15 cellular contexts compared by ENCODE assay signal in genomic region chr9:86500667-86501435, GRCh38.
DNase-seq lines count a peak whose midpoint lies in the region; ATAC-seq lines count a peak whose summit lies in the region.
"Had no signal": no experiment of that assay in that cellular context is flagged by ENCODE, and none has a peak within 500 bp of the region (broad histone marks: within the 10 kb centered on the region; RNA-seq: fewer than 3 reads in every experiment).

No MANE protein-coding gene starts in this region.

- H3K27me3 Mint-ChIP-seq in activated naive CD8-positive, alpha-beta T cell treated with anti-CD3 and anti-CD28 coated beads, Interleukin-2, amount 50 U/mL, for 24 hours, result peaks cover 17% of the 10 kb centered on the region

- H3K27ac ChIP-seq in trophoblast cell (ENCODE audit: low read depth, low read length), result no peak overlapping the region
- H3K27ac ChIP-seq: neutrophil had no signal

- H2BK12ac ChIP-seq in trophoblast cell (ENCODE audit: low read length), result peak overlapping the region; percentile 92

- peak overlapping the region; percentile 43 for H4K91ac ChIP-seq in trophoblast cell (ENCODE audit: low read depth, low read length)

- no peak overlapping the region for H2AFZ ChIP-seq in trophoblast cell (ENCODE audit: insufficient read depth, low read length, poor library complexity)

- H2BK120ac ChIP-seq in trophoblast cell (ENCODE audit: insufficient read depth, low read length, poor library complexity), result no peak overlapping the region

- H2AK5ac ChIP-seq in trophoblast cell (ENCODE audit: low read length), result no peak overlapping the region

- H3K4me2 ChIP-seq in trophoblast cell (ENCODE audit: low read length), result no peak overlapping the region

- no peak overlapping the region for H3K23ac ChIP-seq in trophoblast cell (ENCODE audit: low read length)

- H4K12ac ChIP-seq in trophoblast cell (ENCODE audit: low read depth, low read length), result no peak overlapping the region

- ATAC-seq in activated naive CD8-positive, alpha-beta T cell treated with anti-CD3 and anti-CD28 coated beads, Interleukin-2, amount 50 U/mL, for 24 hours, result no peak
- ATAC-seq: activated T-cell treated with anti-CD3 and anti-CD28 coated beads, Interleukin-2, amount 50 U/mL, for 4 hours had no signal

- H4K8ac ChIP-seq in trophoblast cell (ENCODE audit: low read depth, low read length), result no peak overlapping the region

- no peak overlapping the region for H3K4ac ChIP-seq in trophoblast cell (ENCODE audit: low read depth, low read length)

- peaks cover 2% of the 10 kb centered on the region for H3K79me1 ChIP-seq in trophoblast cell (ENCODE audit: low read length)

- no peaks in the 10 kb centered on the region for H3K4me1 ChIP-seq in trophoblast cell (ENCODE audit: control insufficient read depth in 1 of 2, insufficient read depth in 2 of 2, low read length in 2 of 2)

- H3K27ac Mint-ChIP-seq in activated naive CD8-positive, alpha-beta T cell treated with anti-CD3 and anti-CD28 coated beads, Interleukin-2, amount 50 U/mL, for 24 hours, result no peak overlapping the region

- H3K36me3 Mint-ChIP-seq in activated naive CD8-positive, alpha-beta T cell treated with anti-CD3 and anti-CD28 coated beads, Interleukin-2, amount 50 U/mL, for 24 hours (ENCODE audit: low read depth), result no peaks in the 10 kb centered on the region

- H3K9me3 Mint-ChIP-seq in activated naive CD8-positive, alpha-beta T cell treated with anti-CD3 and anti-CD28 coated beads, Interleukin-2, amount 50 U/mL, for 24 hours, result no peaks in the 10 kb centered on the region

- H3K36me3 ChIP-seq in trophoblast cell (ENCODE audit: control insufficient read depth in 1 of 2, insufficient read depth in 2 of 2, low read length in 2 of 2), result no peaks in the 10 kb centered on the region
- H3K36me3 ChIP-seq: neutrophil had no signal

- DNase-seq in AG20443 (ENCODE audit: low spot score), result peak; percentile 62
- DNase-seq in RKO (ENCODE audit: low spot score), result peak; percentile 64
- peak; percentile 94 for DNase-seq in fibroblast of gingiva (ENCODE audit: low read depth)
- peak; percentile 56 to 85 for DNase-seq in trophoblast cell
- no peak for DNase-seq in activated naive CD8-positive, alpha-beta T cell treated with anti-CD3 and anti-CD28 coated beads, Interleukin-2, amount 50 U/mL, for 24 hours
- DNase-seq in NCI-H446 (lab: John Stamatoyannopoulos, UW), result no peak
- no peak for DNase-seq in NCI-H510A treated with DMSO at 0.1 percent for 48 hours (lab: John Stamatoyannopoulos, UW)
- no peak for DNase-seq in SW480 (ENCODE audit: low spot score)
- DNase-seq: activated T-cell treated with anti-CD3 and anti-CD28 coated beads, Interleukin-2, amount 50 U/mL, for 4 hours; COR-L47; cortex of kidney; Karpas-422; NCI-H82; T-helper 9 cell had no signal

- H2BK5ac ChIP-seq in trophoblast cell (ENCODE audit: low read depth, low read length, poor library complexity), result peak overlapping the region; percentile 63

- H3K18ac ChIP-seq in trophoblast cell (ENCODE audit: low read length), result no peak overlapping the region

- no peaks in the 10 kb centered on the region for H3K4me1 Mint-ChIP-seq in activated naive CD8-positive, alpha-beta T cell treated with anti-CD3 and anti-CD28 coated beads, Interleukin-2, amount 50 U/mL, for 24 hours

- H3K9ac ChIP-seq in trophoblast cell (ENCODE audit: low read length), result no peak overlapping the region

- H3K27me3 ChIP-seq in trophoblast cell (ENCODE audit: insufficient read depth, low read length), result no peaks in the 10 kb centered on the region
- H3K27me3 ChIP-seq: neutrophil had no signal

- H3K14ac ChIP-seq in trophoblast cell (ENCODE audit: low read length), result no peak overlapping the region

- H3K79me2 ChIP-seq in trophoblast cell (ENCODE audit: control insufficient read depth, insufficient read depth, low read length, poor library complexity), result no peaks in the 10 kb centered on the region

- no peaks in the 10 kb centered on the region for H3K9me3 ChIP-seq in trophoblast cell (ENCODE audit: insufficient read depth, low read depth, low read length)
- H3K9me3 ChIP-seq: neutrophil had no signal

- no peak overlapping the region for H3K4me3 ChIP-seq in trophoblast cell (ENCODE audit: low read depth, low read length)

- WGBS in trophoblast cell (ENCODE audit: extremely low coverage, insufficient coverage, insufficient read length), result no CpG with 5 or more reads among the region's 9 CpGs

- H3K4me3 Mint-ChIP-seq in activated naive CD8-positive, alpha-beta T cell treated with anti-CD3 and anti-CD28 coated beads, Interleukin-2, amount 50 U/mL, for 24 hours, result no peak overlapping the region
- H3K4me3 Mint-ChIP-seq: activated T-cell treated with anti-CD3 and anti-CD28 coated beads, Interleukin-2, amount 50 U/mL, for 4 hours had no signal

Comparison
In these comparisons a context has a peak if more than half of its experiments do, and no peak if none do; other contexts are left out.
1. DNase-seq: peak in AG20443 (single experiment), RKO (single experiment), fibroblast of gingiva (single experiment) and trophoblast cell (2 of 2); none in activated naive CD8-positive, alpha-beta T cell treated with anti-CD3 and anti-CD28 coated beads, Interleukin-2, amount 50 U/mL, for 24 hours (single experiment), NCI-H446 (0 of 2), NCI-H510A treated with DMSO at 0.1 percent for 48 hours (single experiment) and SW480 (single experiment).